2 cellular contexts compared by ENCODE assay signal in the genomic region with DNA sequence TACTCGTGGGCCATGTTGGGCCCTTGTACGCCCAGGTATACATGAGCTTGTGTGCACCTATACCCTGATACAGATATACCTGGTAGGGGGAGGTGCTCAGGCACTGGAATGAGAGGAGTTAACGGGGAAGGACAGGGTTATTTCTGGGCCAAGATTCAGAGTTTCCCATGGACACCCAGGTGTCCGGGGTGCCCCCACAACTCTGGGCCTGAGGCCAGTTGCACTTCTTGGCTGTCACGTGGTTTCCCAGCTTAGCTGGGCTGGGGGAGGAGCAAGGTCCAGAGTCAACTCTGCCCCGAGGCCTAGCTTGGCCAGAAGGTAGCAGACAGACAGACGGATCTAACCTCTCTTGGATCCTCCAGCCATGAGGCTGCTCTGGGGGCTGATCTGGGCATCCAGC. TPM values are rescaled to one million over a fixed set of nuclear protein-coding genes. Genes with fewer than 3 reads are reported as not detected.
"Had no signal": no experiment of that assay in that cellular context is flagged by ENCODE, and none has a peak within 500 bp of the region (broad histone marks: within the 10 kb centered on the region; RNA-seq: fewer than 3 reads in every experiment).

A gene (plus strand): TSS at position 314 of the 400 bp plus-strand sequence. CDS start 51 bp downstream, at position 365.

RNA-seq across cellular contexts. Expression of the gene that starts here (rescaled TPM):
- polyA plus RNA-seq: immature natural killer cell; naive thymus-derived CD4-positive, alpha-beta T cell had no signal
